Comparison of ENCODE assay signal across 9 cellular contexts in the genomic region with DNA sequence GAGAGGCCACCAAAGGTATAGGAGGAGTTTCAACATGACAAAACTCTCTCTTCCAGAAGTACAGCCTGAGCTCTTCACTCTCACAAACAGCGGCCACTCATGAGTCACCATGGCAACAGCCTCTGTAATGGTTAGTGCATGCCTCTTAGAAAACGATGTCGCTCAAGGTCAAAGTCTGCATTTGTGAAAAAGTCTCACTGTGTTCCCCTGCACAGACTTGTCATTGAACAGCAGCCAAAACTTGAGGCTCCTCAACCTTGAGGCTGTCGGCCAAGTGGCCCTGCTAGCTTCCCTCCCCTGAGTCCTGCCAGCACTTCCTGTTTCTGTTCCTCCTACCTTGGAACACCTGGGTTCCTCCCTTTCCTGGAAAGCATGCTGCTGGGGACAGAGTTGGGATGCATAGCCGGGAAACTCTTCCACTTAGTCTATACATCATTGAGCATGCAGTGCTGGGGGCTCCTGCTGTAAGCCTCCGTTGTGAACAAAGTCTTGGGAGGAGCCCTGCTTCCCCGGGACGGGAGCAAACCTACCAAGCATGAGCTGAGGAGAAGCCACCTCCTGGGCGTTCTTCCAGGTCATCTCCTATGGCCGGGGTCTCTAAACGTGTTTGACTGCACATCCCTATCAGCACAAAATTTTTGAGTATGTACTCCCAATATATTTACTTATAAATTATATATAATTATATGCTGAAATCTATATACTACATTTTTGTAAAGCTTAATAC.
DNase-seq lines count a peak whose midpoint lies in the region; ATAC-seq, FAIRE-seq and TF ChIP-seq lines count a peak whose summit lies in the region.
"Had no signal": no experiment of that assay in that cellular context is flagged by ENCODE, and none has a peak within 500 bp of the region (broad histone marks: within the 10 kb centered on the region; RNA-seq: fewer than 3 reads in every experiment).

No MANE protein-coding gene starts in this region.

- TF ChIP-seq RAD21 in A549 (conservative IDR thresholded peaks at IDR 0.05 in 1 of 2, IDR thresholded peaks at IDR 0.05 in 1 of 2): no peak

- no peak for TF ChIP-seq EP300 in A549 (IDR thresholded peaks at IDR 0.05)

- H3K27ac ChIP-seq in A549: peak overlapping the region in 1 of 2 experiments; percentile 31; a peak in 1 of 6 replicates

- 50% methylated on average over 11 of the region's 11 CpGs for WGBS in A549 (ENCODE audit: missing lambda C conversion rate)

- no peaks in the 10 kb centered on the region for H3K9me3 Mint-ChIP-seq in stimulated activated memory B cell treated with anti-CD40 and anti-IgM and Interleukin-4, amounts not matched to agents 10 μg/mL and 1 μg/mL and 100 μg/mL, for 72 hours

- H3K4me3 ChIP-seq in A549: peak overlapping the region; percentile 25; the same call in 2 of the 3 replicates

- TF ChIP-seq CTCF in A549 (IDR thresholded peaks at IDR 0.05) (no peak), D721Med (IDR thresholded peaks at IDR 0.05; ENCODE audit: insufficient read depth, missing control alignments) (no peak)

- TF ChIP-seq POLR2A in A549 (IDR thresholded peaks at IDR 0.05; ENCODE audit: low read length): no peak

- no peak overlapping the region for H3K4me3 Mint-ChIP-seq in stimulated activated memory B cell treated with anti-CD40 and anti-IgM and Interleukin-4, amounts not matched to agents 10 μg/mL and 1 μg/mL and 100 μg/mL, for 72 hours

- H3K4me1 Mint-ChIP-seq in stimulated activated memory B cell treated with anti-CD40 and anti-IgM and Interleukin-4, amounts not matched to agents 10 μg/mL and 1 μg/mL and 100 μg/mL, for 72 hours: peaks cover 5% of the 10 kb centered on the region

- DNase-seq in A549 (ENCODE audit: low read depth in 1 of 2, low spot score in 1 of 2) (peak; percentile 19 to 36), LHCN-M2 (ENCODE audit: low read depth) (peak; percentile 35), RPMI8226 (peak; percentile 92), iris pigment epithelial cell (ENCODE audit: low read depth) (peak; percentile 78), cerebellum (ENCODE audit: low spot score) (no peak), D721Med (ENCODE audit: insufficient read length, low spot score) (no peak)
- DNase-seq: DND-41 had no signal

- POLR2A ChIA-PET in A549 (lab: Yijun Ruan, JAX): no interaction called here

- no peak for FAIRE-seq in A549 (lab: Jason Lieb, UNC)
- FAIRE-seq in D721Med (lab: Jason Lieb, UNC): no peak

- H3K4me1 ChIP-seq in A549: peaks cover 7% of the 10 kb centered on the region; the same call in 1 of the 3 replicates

- CTCF ChIA-PET in A549 (lab: Yijun Ruan, JAX): interaction anchor here (0.8 kb wide), 2 partner anchors 29 to 65 kb away, joined by 3 read pairs; no protein-coding TSS in a partner anchor

- no peaks in the 10 kb centered on the region for H3K36me3 Mint-ChIP-seq in stimulated activated memory B cell treated with anti-CD40 and anti-IgM and Interleukin-4, amounts not matched to agents 10 μg/mL and 1 μg/mL and 100 μg/mL, for 72 hours

- ATAC-seq in A549 (peak; percentile 66 to 79; a peak in 5 of 6 replicates), GM18858 (IDR thresholded peaks at IDR 0.05; ENCODE audit: unreplicated experiment) (no peak)
- ATAC-seq in stimulated activated memory B cell treated with anti-CD40 and anti-IgM and Interleukin-4, amounts not matched to agents 10 μg/mL and 1 μg/mL and 100 μg/mL, for 72 hours: no peak

- no peak overlapping the region for H3K27ac Mint-ChIP-seq in stimulated activated memory B cell treated with anti-CD40 and anti-IgM and Interleukin-4, amounts not matched to agents 10 μg/mL and 1 μg/mL and 100 μg/mL, for 72 hours

- H3K9me3 ChIP-seq in A549: no peaks in the 10 kb centered on the region

- peak overlapping the region; percentile 72 for H3K4me2 ChIP-seq in A549

- peaks cover 2% of the 10 kb centered on the region for H3K27me3 Mint-ChIP-seq in stimulated activated memory B cell treated with anti-CD40 and anti-IgM and Interleukin-4, amounts not matched to agents 10 μg/mL and 1 μg/mL and 100 μg/mL, for 72 hours

TF ChIP-seq in A549, 52 proteins besides CTCF, POLR2A, EP300 and RAD21:
- TF ChIP-seq, protein P1, sequence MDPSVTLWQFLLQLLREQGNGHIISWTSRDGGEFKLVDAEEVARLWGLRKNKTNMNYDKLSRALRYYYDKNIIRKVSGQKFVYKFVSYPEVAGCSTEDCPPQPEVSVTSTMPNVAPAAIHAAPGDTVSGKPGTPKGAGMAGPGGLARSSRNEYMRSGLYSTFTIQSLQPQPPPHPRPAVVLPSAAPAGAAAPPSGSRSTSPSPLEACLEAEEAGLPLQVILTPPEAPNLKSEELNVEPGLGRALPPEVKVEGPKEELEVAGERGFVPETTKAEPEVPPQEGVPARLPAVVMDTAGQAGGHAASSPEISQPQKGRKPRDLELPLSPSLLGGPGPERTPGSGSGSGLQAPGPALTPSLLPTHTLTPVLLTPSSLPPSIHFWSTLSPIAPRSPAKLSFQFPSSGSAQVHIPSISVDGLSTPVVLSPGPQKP (IDR thresholded peaks at IDR 0.05; ENCODE audit: low read depth, low read length): no peak
- TF ChIP-seq NFE2L2 (conservative IDR thresholded peaks at IDR 0.05; ENCODE audit: low read length): no peak

Comparison
In these comparisons a context has a peak if more than half of its experiments do, and no peak if none do; other contexts are left out.
1. ATAC-seq: peak in A549 (2 of 2); none in stimulated activated memory B cell treated with anti-CD40 and anti-IgM and Interleukin-4, amounts not matched to agents 10 μg/mL and 1 μg/mL and 100 μg/mL, for 72 hours (single experiment) and GM18858 (single experiment).
2. DNase-seq: peak in A549 (2 of 2), LHCN-M2 (single experiment), RPMI8226 (single experiment) and iris pigment epithelial cell (single experiment); none in cerebellum (single experiment) and D721Med (single experiment).